Comparison of ENCODE assay signal across 22 cellular contexts in the genomic region with DNA sequence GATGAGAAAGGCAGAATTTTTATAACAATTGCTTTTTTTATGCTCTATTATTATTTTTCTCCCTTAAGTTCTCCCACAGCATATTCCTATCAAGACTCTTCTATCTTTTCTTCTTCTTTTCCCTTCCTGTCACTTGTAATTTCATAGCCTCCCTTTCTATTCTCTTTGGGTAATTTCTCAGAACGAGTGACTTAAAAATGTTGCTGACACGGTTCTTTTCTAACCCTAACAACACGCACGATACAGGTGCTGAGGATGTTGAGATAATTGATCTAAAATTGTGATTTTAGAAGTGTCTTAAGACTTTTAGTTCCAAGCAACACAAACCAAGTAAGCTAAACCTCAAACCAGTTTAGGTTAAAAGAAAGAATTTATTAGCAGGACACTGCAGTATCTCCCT.
A peak's percentile ranks its signal among the peaks of the same experiment; 100 is the strongest.
DNase-seq lines count a peak whose midpoint lies in the region; ATAC-seq, FAIRE-seq and TF ChIP-seq lines count a peak whose summit lies in the region.
"Had no signal": no experiment of that assay in that cellular context is flagged by ENCODE, and none has a peak within 500 bp of the region (broad histone marks: within the 10 kb centered on the region; RNA-seq: fewer than 3 reads in every experiment).

No MANE protein-coding gene starts in this region.

- no peak for ATAC-seq in A549
- no peak for ATAC-seq in CD8-positive, alpha-beta T cell
- no peak for ATAC-seq in stimulated activated naive CD8-positive, alpha-beta T cell treated with anti-CD3 and anti-CD28 coated beads, Interleukin-15, amount 100 ng/mL, for 72 hours
- ATAC-seq: GM12878 had no signal

- TF ChIP-seq POLR2A in A549 (IDR thresholded peaks at IDR 0.05; ENCODE audit: low read length), result no peak

- no peak for TF ChIP-seq EP300 in A549 (IDR thresholded peaks at IDR 0.05)

- no peaks in the 10 kb centered on the region for H3K9me3 ChIP-seq in A549
- H3K9me3 ChIP-seq in CD8-positive, alpha-beta T cell (ENCODE audit: low read length), result no peaks in the 10 kb centered on the region
- peaks cover 0 to 4% (median 0%) of the 10 kb centered on the region in 5 donors for H3K9me3 ChIP-seq in subcutaneous abdominal adipose tissue (ENCODE audit: control insufficient read depth in 5 of 5, low read length in 5 of 5)
- H3K9me3 ChIP-seq: BLaER1 had no signal

- no peak overlapping the region for H3K4me2 ChIP-seq in A549
- H3K4me2 ChIP-seq: BLaER1 had no signal

- no peaks in the 10 kb centered on the region for H3K27me3 ChIP-seq in CD8-positive, alpha-beta T cell (ENCODE audit: insufficient read depth, low read length)
- H3K27me3 ChIP-seq in dorsolateral prefrontal cortex (no peaks in the 10 kb centered on the region), subcutaneous abdominal adipose tissue (ENCODE audit: control insufficient read depth in 5 of 5, insufficient read depth in 4 of 5, low read length in 5 of 5) (no peaks in the 10 kb centered on the region)
- H3K27me3 ChIP-seq: BLaER1 had no signal

- 79% methylated on average over 4 of the region's 4 CpGs for WGBS in A549 (ENCODE audit: missing lambda C conversion rate)

- intact Hi-C loops in CD8-positive, alpha-beta T cell (cut with DNase I, micrococcal nuclease), result no loop called here
- intact Hi-C loops in dorsolateral prefrontal cortex (cut with DNase I), result no loop called here

- H3K9me3 Mint-ChIP-seq in CD8-positive, alpha-beta T cell, result no peaks in the 10 kb centered on the region
- H3K9me3 Mint-ChIP-seq in stimulated activated naive CD8-positive, alpha-beta T cell treated with anti-CD3 and anti-CD28 coated beads, Interleukin-15, amount 100 ng/mL, for 72 hours, result peaks cover 0 to 7% of the 10 kb centered on the region in 2 donors
- H3K9me3 Mint-ChIP-seq: CD8-positive, alpha-beta memory T cell had no signal

- no peak for TF ChIP-seq RAD21 in A549 (conservative IDR thresholded peaks at IDR 0.05 in 1 of 2, IDR thresholded peaks at IDR 0.05 in 1 of 2)

- FAIRE-seq in A549 (lab: Jason Lieb, UNC), result no peak
- FAIRE-seq: D721Med, GM12878, GM19239, H1 had no signal

- peaks cover 39% of the 10 kb centered on the region for H3K4me1 Mint-ChIP-seq in CD8-positive, alpha-beta T cell (ENCODE audit: low read depth)
- peaks cover 19% of the 10 kb centered on the region for H3K4me1 Mint-ChIP-seq in stimulated activated naive CD8-positive, alpha-beta T cell treated with anti-CD3 and anti-CD28 coated beads, Interleukin-15, amount 100 ng/mL, for 72 hours
- H3K4me1 Mint-ChIP-seq: B cell had no signal

- no peak for DNase-seq in A549 (ENCODE audit: low read depth in 1 of 2, low spot score in 1 of 2)
- DNase-seq in CD8-positive, alpha-beta T cell, result no peak
- DNase-seq in dorsolateral prefrontal cortex, result no peak
- DNase-seq in hippocampal formation (lab: John Stamatoyannopoulos, UW), result no peak
- no peak for DNase-seq in stimulated activated naive CD8-positive, alpha-beta T cell treated with anti-CD3 and anti-CD28 coated beads, Interleukin-15, amount 100 ng/mL, for 72 hours
- DNase-seq: CD4-positive, CD25-positive, alpha-beta regulatory T cell; CD8-positive, alpha-beta memory T cell; DMS 273 treated with DMSO at 0.1 percent for 48 hours; DMS79; EL; GDM1; GM23248; H7; HCEC 1CT had no signal

- H3K36me3 Mint-ChIP-seq in CD8-positive, alpha-beta T cell, result peaks cover 61% of the 10 kb centered on the region

- TF ChIP-seq CTCF in A549 (IDR thresholded peaks at IDR 0.05), result no peak
- no peak for TF ChIP-seq CTCF in CD8-positive, alpha-beta T cell (IDR thresholded peaks at IDR 0.05)
- no peak for TF ChIP-seq CTCF in dorsolateral prefrontal cortex (IDR thresholded peaks at IDR 0.05 in 54 of 56, conservative IDR thresholded peaks at IDR 0.05 in 2 of 56; ENCODE audit: low read depth in 1 of 56, partially characterized antibody in 56 of 56)

- H3K9ac ChIP-seq in subcutaneous abdominal adipose tissue (ENCODE audit: low read length in 5 of 5), result no peak overlapping the region
- H3K9ac ChIP-seq: BLaER1, GM23248 had no signal

- H3K4me3 ChIP-seq in A549, result no peak overlapping the region
- H3K4me3 ChIP-seq in CD8-positive, alpha-beta T cell (ENCODE audit: low read depth, low read length), result no peak overlapping the region
- peak overlapping the region in 1 of 59 donors; percentile 16 for H3K4me3 ChIP-seq in dorsolateral prefrontal cortex
- H3K4me3 ChIP-seq in subcutaneous abdominal adipose tissue (ENCODE audit: low read depth in 1 of 5, low read length in 5 of 5), result no peak overlapping the region
- H3K4me3 ChIP-seq: BLaER1, GM12878, GM23248 had no signal

- POLR2A ChIA-PET in A549 (lab: Yijun Ruan, JAX), result no interaction called here
- POLR2A ChIA-PET in CD8-positive, alpha-beta T cell (lab: Charles Lee), result no interaction called here

- no peak overlapping the region for H3K4me3 Mint-ChIP-seq in CD8-positive, alpha-beta T cell
- H3K4me3 Mint-ChIP-seq in stimulated activated naive CD8-positive, alpha-beta T cell treated with anti-CD3 and anti-CD28 coated beads, Interleukin-15, amount 100 ng/mL, for 72 hours, result no peak overlapping the region
- H3K4me3 Mint-ChIP-seq: B cell; CD8-positive, alpha-beta memory T cell had no signal

- H3K4me1 ChIP-seq in A549, result no peaks in the 10 kb centered on the region
- H3K4me1 ChIP-seq in CD8-positive, alpha-beta T cell (ENCODE audit: insufficient read depth, low read length), result no peaks in the 10 kb centered on the region
- peaks cover 0 to 6% (median 2%) of the 10 kb centered on the region in 5 donors for H3K4me1 ChIP-seq in subcutaneous abdominal adipose tissue (ENCODE audit: control insufficient read depth in 5 of 5, insufficient read depth in 5 of 5, low read length in 5 of 5)
- H3K4me1 ChIP-seq: BLaER1 had no signal

- H3K27me3 Mint-ChIP-seq in CD8-positive, alpha-beta T cell (ENCODE audit: low read depth), result no peaks in the 10 kb centered on the region
- no peaks in the 10 kb centered on the region for H3K27me3 Mint-ChIP-seq in stimulated activated naive CD8-positive, alpha-beta T cell treated with anti-CD3 and anti-CD28 coated beads, Interleukin-15, amount 100 ng/mL, for 72 hours

- CTCF ChIA-PET in A549 (lab: Yijun Ruan, JAX), result no interaction called here
- CTCF ChIA-PET in CD8-positive, alpha-beta T cell (lab: Charles Lee), result no interaction called here

- no peak overlapping the region for H3K27ac ChIP-seq in A549
- no peak overlapping the region for H3K27ac ChIP-seq in CD8-positive, alpha-beta T cell (ENCODE audit: low read depth, low read length)
- H3K27ac ChIP-seq in dorsolateral prefrontal cortex, result peak overlapping the region in 30 of 59 donors; percentile 4 to 68 (median 41)
- peak overlapping the region; percentile 35 for H3K27ac ChIP-seq in subcutaneous abdominal adipose tissue (ENCODE audit: low read depth, low read length)
- H3K27ac ChIP-seq: BLaER1, C4-2B, GM23248 had no signal

- peaks cover 13% of the 10 kb centered on the region for H3K36me3 ChIP-seq in CD8-positive, alpha-beta T cell (ENCODE audit: insufficient read depth, low read length)
- peaks cover 0 to 2% (median 0%) of the 10 kb centered on the region in 5 donors for H3K36me3 ChIP-seq in subcutaneous abdominal adipose tissue (ENCODE audit: control insufficient read depth in 5 of 5, insufficient read depth in 5 of 5, low read length in 5 of 5)
- H3K36me3 ChIP-seq: BLaER1 had no signal

- peak overlapping the region; percentile 37 for H3K27ac Mint-ChIP-seq in CD8-positive, alpha-beta T cell
- H3K27ac Mint-ChIP-seq in stimulated activated naive CD8-positive, alpha-beta T cell treated with anti-CD3 and anti-CD28 coated beads, Interleukin-15, amount 100 ng/mL, for 72 hours, result no peak overlapping the region
- H3K27ac Mint-ChIP-seq: B cell had no signal

TF ChIP-seq in A549, 52 proteins besides CTCF, POLR2A, EP300 and RAD21:
- TF ChIP-seq HOXB13 (CRISPR knock-in tag; IDR thresholded peaks at IDR 0.05; ENCODE audit: low read depth), result no peak
- TF ChIP-seq, protein P1, sequence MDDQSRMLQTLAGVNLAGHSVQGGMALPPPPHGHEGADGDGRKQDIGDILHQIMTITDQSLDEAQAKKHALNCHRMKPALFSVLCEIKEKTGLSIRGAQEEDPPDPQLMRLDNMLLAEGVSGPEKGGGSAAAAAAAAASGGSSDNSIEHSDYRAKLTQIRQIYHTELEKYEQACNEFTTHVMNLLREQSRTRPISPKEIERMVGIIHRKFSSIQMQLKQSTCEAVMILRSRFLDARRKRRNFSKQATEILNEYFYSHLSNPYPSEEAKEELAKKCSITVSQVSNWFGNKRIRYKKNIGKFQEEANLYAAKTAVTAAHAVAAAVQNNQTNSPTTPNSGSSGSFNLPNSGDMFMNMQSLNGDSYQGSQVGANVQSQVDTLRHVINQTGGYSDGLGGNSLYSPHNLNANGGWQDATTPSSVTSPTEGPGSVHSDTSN (IDR thresholded peaks at IDR 0.05), result no peak
- TF ChIP-seq, protein P2, sequence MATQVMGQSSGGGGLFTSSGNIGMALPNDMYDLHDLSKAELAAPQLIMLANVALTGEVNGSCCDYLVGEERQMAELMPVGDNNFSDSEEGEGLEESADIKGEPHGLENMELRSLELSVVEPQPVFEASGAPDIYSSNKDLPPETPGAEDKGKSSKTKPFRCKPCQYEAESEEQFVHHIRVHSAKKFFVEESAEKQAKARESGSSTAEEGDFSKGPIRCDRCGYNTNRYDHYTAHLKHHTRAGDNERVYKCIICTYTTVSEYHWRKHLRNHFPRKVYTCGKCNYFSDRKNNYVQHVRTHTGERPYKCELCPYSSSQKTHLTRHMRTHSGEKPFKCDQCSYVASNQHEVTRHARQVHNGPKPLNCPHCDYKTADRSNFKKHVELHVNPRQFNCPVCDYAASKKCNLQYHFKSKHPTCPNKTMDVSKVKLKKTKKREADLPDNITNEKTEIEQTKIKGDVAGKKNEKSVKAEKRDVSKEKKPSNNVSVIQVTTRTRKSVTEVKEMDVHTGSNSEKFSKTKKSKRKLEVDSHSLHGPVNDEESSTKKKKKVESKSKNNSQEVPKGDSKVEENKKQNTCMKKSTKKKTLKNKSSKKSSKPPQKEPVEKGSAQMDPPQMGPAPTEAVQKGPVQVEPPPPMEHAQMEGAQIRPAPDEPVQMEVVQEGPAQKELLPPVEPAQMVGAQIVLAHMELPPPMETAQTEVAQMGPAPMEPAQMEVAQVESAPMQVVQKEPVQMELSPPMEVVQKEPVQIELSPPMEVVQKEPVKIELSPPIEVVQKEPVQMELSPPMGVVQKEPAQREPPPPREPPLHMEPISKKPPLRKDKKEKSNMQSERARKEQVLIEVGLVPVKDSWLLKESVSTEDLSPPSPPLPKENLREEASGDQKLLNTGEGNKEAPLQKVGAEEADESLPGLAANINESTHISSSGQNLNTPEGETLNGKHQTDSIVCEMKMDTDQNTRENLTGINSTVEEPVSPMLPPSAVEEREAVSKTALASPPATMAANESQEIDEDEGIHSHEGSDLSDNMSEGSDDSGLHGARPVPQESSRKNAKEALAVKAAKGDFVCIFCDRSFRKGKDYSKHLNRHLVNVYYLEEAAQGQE (IDR thresholded peaks at IDR 0.05), result no peak
- TF ChIP-seq MAFK (IDR thresholded peaks at IDR 0.05; ENCODE audit: partially characterized antibody), result peak; percentile 52
- TF ChIP-seq RFX5 (IDR thresholded peaks at IDR 0.05), result no peak

Comparison
In these comparisons a context has a peak if more than half of its experiments do, and no peak if none do; other contexts are left out.
1. H3K27ac ChIP-seq: peak in dorsolateral prefrontal cortex (30 of 59) and subcutaneous abdominal adipose tissue (single experiment); none in A549 (0 of 2) and CD8-positive, alpha-beta T cell (single experiment).